In genomic region chr20:33373735-33374605, GRCh38 we compare ENCODE assay signal across 1 cellular context.
A peak's percentile ranks its signal among the peaks of the same experiment; 100 is the strongest.
TF ChIP-seq lines count a peak whose summit lies in the region.

No MANE protein-coding gene starts in this region.

TF ChIP-seq in HepG2, 621 proteins besides CTCF, POLR2A, EP300 and RAD21 (continued from another document and continues in another):
- peak; percentile 76; the same call in 1 of the 2 replicates for TF ChIP-seq SKIL (CRISPR knock-in tag; IDR thresholded peaks at IDR 0.05; ENCODE audit: borderline replicate concordance)
- TF ChIP-seq ARNTL (CRISPR knock-in tag; IDR thresholded peaks at IDR 0.05) = peak; percentile 67; the same call in 1 of the 2 replicates
- TF ChIP-seq MLXIP (CRISPR knock-in tag; IDR thresholded peaks at IDR 0.05; ENCODE audit: borderline replicate concordance) = no peak
- peak; percentile 82; the same call in 1 of the 2 replicates for TF ChIP-seq ZNF503 (CRISPR knock-in tag; IDR thresholded peaks at IDR 0.05)
- TF ChIP-seq ZNF143 (CRISPR knock-in tag; IDR thresholded peaks at IDR 0.05) = no peak
- peak; percentile 92 for TF ChIP-seq HNRNPL (IDR thresholded peaks at IDR 0.05; ENCODE audit: low read depth, low read length)
- no peak for TF ChIP-seq CHCHD3 (CRISPR knock-in tag; IDR thresholded peaks at IDR 0.05)
- no peak for TF ChIP-seq ZNF674 (CRISPR knock-in tag; IDR thresholded peaks at IDR 0.05; ENCODE audit: low read depth)
- no peak for TF ChIP-seq PRDM4 (CRISPR knock-in tag; IDR thresholded peaks at IDR 0.05; ENCODE audit: borderline replicate concordance)
- TF ChIP-seq REPIN1 (CRISPR knock-in tag; IDR thresholded peaks at IDR 0.05; ENCODE audit: borderline replicate concordance, low read depth) = peak; percentile 71
- TF ChIP-seq MBD4 (IDR thresholded peaks at IDR 0.05; ENCODE audit: borderline replicate concordance, low read length) = peak; percentile 86; the same call in 1 of the 2 replicates
- TF ChIP-seq HOXA7 (CRISPR knock-in tag; IDR thresholded peaks at IDR 0.05) = no peak
- TF ChIP-seq ELK4 (CRISPR knock-in tag; IDR thresholded peaks at IDR 0.05; ENCODE audit: borderline replicate concordance) = no peak
- TF ChIP-seq SOX5 (CRISPR knock-in tag; IDR thresholded peaks at IDR 0.05; ENCODE audit: borderline replicate concordance) = peak; percentile 97; the same call in 1 of the 2 replicates
- no peak for TF ChIP-seq ZNF83 (CRISPR knock-in tag; IDR thresholded peaks at IDR 0.05; ENCODE audit: borderline replicate concordance)
- no peak; the same call in 1 of the 2 replicates for TF ChIP-seq KLF12 (CRISPR knock-in tag; IDR thresholded peaks at IDR 0.05; ENCODE audit: borderline replicate concordance)
- TF ChIP-seq ZNF773 (CRISPR knock-in tag; IDR thresholded peaks at IDR 0.05; ENCODE audit: borderline replicate concordance) = no peak
- TF ChIP-seq MXD4 (CRISPR knock-in tag; IDR thresholded peaks at IDR 0.05) = peak; percentile 88
- TF ChIP-seq REXO4 (CRISPR knock-in tag; IDR thresholded peaks at IDR 0.05; ENCODE audit: borderline replicate concordance) = no peak
- peak; percentile 96 for TF ChIP-seq MIXL1 (CRISPR knock-in tag; IDR thresholded peaks at IDR 0.05)
- peak; percentile 100 for TF ChIP-seq ZGPAT (CRISPR knock-in tag; IDR thresholded peaks at IDR 0.05)
- peak; percentile 9; the same call in 1 of the 2 replicates for TF ChIP-seq ZNF136 (CRISPR knock-in tag; IDR thresholded peaks at IDR 0.05; ENCODE audit: low read depth)
- TF ChIP-seq ATF2 (CRISPR knock-in tag; IDR thresholded peaks at IDR 0.05) = peak; percentile 94
- TF ChIP-seq ZNF543 (CRISPR knock-in tag; IDR thresholded peaks at IDR 0.05) = no peak
- no peak for TF ChIP-seq WIZ (CRISPR knock-in tag; IDR thresholded peaks at IDR 0.05)
- peak; percentile 99 for TF ChIP-seq HMG20A (CRISPR knock-in tag; IDR thresholded peaks at IDR 0.05; ENCODE audit: borderline replicate concordance)
- no peak for TF ChIP-seq ZSCAN22 (CRISPR knock-in tag; IDR thresholded peaks at IDR 0.05)
- no peak for TF ChIP-seq RBAK (CRISPR knock-in tag; IDR thresholded peaks at IDR 0.05)
- TF ChIP-seq MBNL3 (CRISPR knock-in tag; conservative IDR thresholded peaks at IDR 0.05) = no peak
- TF ChIP-seq CHD4 (IDR thresholded peaks at IDR 0.05; ENCODE audit: borderline replicate concordance, low read length) = no peak
- no peak for TF ChIP-seq THAP8 (CRISPR knock-in tag; IDR thresholded peaks at IDR 0.05; ENCODE audit: borderline replicate concordance)
- no peak; the same call in 1 of the 2 replicates for TF ChIP-seq ADNP (CRISPR knock-in tag; IDR thresholded peaks at IDR 0.05)
- peak; percentile 17; the same call in 1 of the 2 replicates for TF ChIP-seq STAG1 (CRISPR knock-in tag; IDR thresholded peaks at IDR 0.05)
- no peak for TF ChIP-seq NFE2L1 (CRISPR knock-in tag; IDR thresholded peaks at IDR 0.05; ENCODE audit: borderline replicate concordance)
- TF ChIP-seq HHEX (CRISPR knock-in tag; IDR thresholded peaks at IDR 0.05) = peak; percentile 82
- TF ChIP-seq NFKBIZ (CRISPR knock-in tag; IDR thresholded peaks at IDR 0.05) = peak; percentile 98; the same call in 1 of the 2 replicates
- no peak for TF ChIP-seq ARNT (IDR thresholded peaks at IDR 0.05)
- TF ChIP-seq NCOA1 (CRISPR knock-in tag; IDR thresholded peaks at IDR 0.05) = 0 out of 2 replicates have a peak, but pooled peaks have one; percentile 38
- TF ChIP-seq ARID5B (CRISPR knock-in tag; IDR thresholded peaks at IDR 0.05) = peak; percentile 100
- no peak for TF ChIP-seq ZNF616 (CRISPR knock-in tag; IDR thresholded peaks at IDR 0.05; ENCODE audit: low read depth)
- TF ChIP-seq XBP1 (CRISPR knock-in tag; IDR thresholded peaks at IDR 0.05) = no peak; the same call in 1 of the 2 replicates
- peak; percentile 56; the same call in 1 of the 2 replicates for TF ChIP-seq ZNF460 (CRISPR knock-in tag; IDR thresholded peaks at IDR 0.05; ENCODE audit: borderline replicate concordance)
